Comparison of ENCODE assay signal across 17 cellular contexts in genomic region chr16:24119807-24120206, GRCh38.
A peak's percentile ranks its signal among the peaks of the same experiment; 100 is the strongest.
DNase-seq lines count a peak whose midpoint lies in the region; ATAC-seq and TF ChIP-seq lines count a peak whose summit lies in the region.
"Had no signal": no experiment of that assay in that cellular context is flagged by ENCODE, and none has a peak within 500 bp of the region (broad histone marks: within the 10 kb centered on the region; RNA-seq: fewer than 3 reads in every experiment).

No MANE protein-coding gene starts in this region.

- ATAC-seq in naive thymus-derived CD4-positive, alpha-beta T cell: no peak
- ATAC-seq in HG03342 (IDR thresholded peaks at IDR 0.05; ENCODE audit: unreplicated experiment): no peak

- no peaks in the 10 kb centered on the region for H3K79me1 ChIP-seq in neuronal stem cell (ENCODE audit: low read depth, low read length)

- no peaks in the 10 kb centered on the region for H3K9me3 ChIP-seq in naive thymus-derived CD4-positive, alpha-beta T cell (ENCODE audit: control insufficient read depth in 2 of 3, low read length in 3 of 3)
- H3K9me3 ChIP-seq in neuronal stem cell (replicated peaks in 1 of 2; ENCODE audit: control insufficient read depth in 2 of 2, insufficient read depth in 1 of 2, low read depth in 1 of 2, low read length in 2 of 2): peaks cover 0 to 3% of the 10 kb centered on the region in 2 donors
- H3K9me3 ChIP-seq: BE2C had no signal

- no peak overlapping the region for H2BK15ac ChIP-seq in neuronal stem cell (ENCODE audit: low read length)

- H3K4me2 ChIP-seq in neuronal stem cell (ENCODE audit: insufficient read depth, low read length, poor library complexity, severe bottlenecking): no peak overlapping the region

- H2AK5ac ChIP-seq in neuronal stem cell (ENCODE audit: low read depth, low read length): no peak overlapping the region

- no peak overlapping the region for H4K91ac ChIP-seq in neuronal stem cell (ENCODE audit: low read depth, low read length, poor library complexity)

- H2AFZ ChIP-seq in neuronal stem cell (ENCODE audit: low read length): no peak overlapping the region

- peaks cover 0 to 12% (median 0%) of the 10 kb centered on the region in 7 donors for H3K4me1 Mint-ChIP-seq in naive thymus-derived CD4-positive, alpha-beta T cell
- no peaks in the 10 kb centered on the region for H3K4me1 Mint-ChIP-seq in glutamatergic neuron (ENCODE audit: low read depth, unreplicated experiment)

- no peak overlapping the region for H2BK5ac ChIP-seq in neuronal stem cell (ENCODE audit: low read length)

- H3K9ac ChIP-seq in neuronal stem cell (ENCODE audit: low read depth, low read length, poor library complexity): no peak overlapping the region

- H3K18ac ChIP-seq in neuronal stem cell (ENCODE audit: low read length): no peak overlapping the region

- no peak overlapping the region for H3K4me3 Mint-ChIP-seq in naive thymus-derived CD4-positive, alpha-beta T cell
- H3K4me3 Mint-ChIP-seq in glutamatergic neuron (ENCODE audit: unreplicated experiment): no peak overlapping the region
- H3K4me3 Mint-ChIP-seq: CD4-positive, alpha-beta memory T cell; H9 had no signal

- H4K8ac ChIP-seq in neuronal stem cell (ENCODE audit: low read depth, low read length): no peak overlapping the region

- no peak overlapping the region for H2BK12ac ChIP-seq in neuronal stem cell (ENCODE audit: low read length)

- H3K9me3 Mint-ChIP-seq in naive thymus-derived CD4-positive, alpha-beta T cell: no peaks in the 10 kb centered on the region
- H3K9me3 Mint-ChIP-seq in glutamatergic neuron (ENCODE audit: unreplicated experiment): no peaks in the 10 kb centered on the region
- H3K9me3 Mint-ChIP-seq: H9 had no signal

- no peak overlapping the region for H2BK120ac ChIP-seq in neuronal stem cell (ENCODE audit: low read depth, low read length)

- peak overlapping the region; percentile 80 for H3K27ac ChIP-seq in angular gyrus (ENCODE audit: low read depth, low read length)
- peak overlapping the region; percentile 72 for H3K27ac ChIP-seq in substantia nigra (ENCODE audit: low read depth, low read length, poor library complexity, severe bottlenecking)
- no peak overlapping the region for H3K27ac ChIP-seq in naive thymus-derived CD4-positive, alpha-beta T cell (ENCODE audit: low read depth, low read length)
- no peak overlapping the region for H3K27ac ChIP-seq in neuronal stem cell (replicated peaks; ENCODE audit: low read length)
- H3K27ac ChIP-seq: C4-2B had no signal

- peaks cover 0 to 28% (median 15%) of the 10 kb centered on the region in 3 experiments for H3K36me3 ChIP-seq in naive thymus-derived CD4-positive, alpha-beta T cell (ENCODE audit: control insufficient read depth in 2 of 3, insufficient read depth in 3 of 3, low read length in 3 of 3)
- no peaks in the 10 kb centered on the region for H3K36me3 ChIP-seq in neuronal stem cell (replicated peaks in 1 of 2; ENCODE audit: control insufficient read depth in 2 of 2, insufficient read depth in 2 of 2, low read length in 2 of 2)
- H3K36me3 ChIP-seq: BE2C had no signal

- peaks cover 22 to 76% (median 49%) of the 10 kb centered on the region in 5 donors for H3K36me3 Mint-ChIP-seq in naive thymus-derived CD4-positive, alpha-beta T cell
- H3K36me3 Mint-ChIP-seq in glutamatergic neuron (ENCODE audit: unreplicated experiment): peaks cover 4% of the 10 kb centered on the region

- H3K23ac ChIP-seq in neuronal stem cell (ENCODE audit: low read depth, low read length, poor library complexity): no peak overlapping the region

- H3K27ac Mint-ChIP-seq in naive thymus-derived CD4-positive, alpha-beta T cell: no peak overlapping the region
- no peak overlapping the region for H3K27ac Mint-ChIP-seq in glutamatergic neuron (ENCODE audit: unreplicated experiment)

- H3K4me3 ChIP-seq in naive thymus-derived CD4-positive, alpha-beta T cell (ENCODE audit: low read length): no peak overlapping the region
- no peak overlapping the region for H3K4me3 ChIP-seq in neuronal stem cell (ENCODE audit: low read length in 2 of 2)

- no peak for TF ChIP-seq CTCF in glutamatergic neuron (IDR thresholded peaks at IDR 0.05; ENCODE audit: partially characterized antibody, unreplicated experiment)

- intact Hi-C loops in naive thymus-derived CD4-positive, alpha-beta T cell (cut with micrococcal nuclease): no loop called here

- POLR2A ChIA-PET in naive thymus-derived CD4-positive, alpha-beta T cell (lab: Charles Lee): no interaction called here

- no CpG with 5 or more reads among the region's 6 CpGs for WGBS in neuronal stem cell (ENCODE audit: extremely low coverage in 2 of 2, insufficient read length in 2 of 2, insufficient replicate concordance in 1 of 2), 2 donors

- no peaks in the 10 kb centered on the region for H3K4me1 ChIP-seq in naive thymus-derived CD4-positive, alpha-beta T cell (ENCODE audit: control insufficient read depth in 2 of 2, insufficient read depth in 2 of 2, low read length in 2 of 2)
- peaks cover 0 to 10% of the 10 kb centered on the region in 2 donors for H3K4me1 ChIP-seq in neuronal stem cell (ENCODE audit: control insufficient read depth in 2 of 2, insufficient read depth in 1 of 2, low read depth in 1 of 2, low read length in 2 of 2)
- H3K4me1 ChIP-seq: BE2C had no signal

- no peak overlapping the region for H3K14ac ChIP-seq in neuronal stem cell (ENCODE audit: low read length)

- no peak overlapping the region for H3K4ac ChIP-seq in neuronal stem cell (ENCODE audit: low read length)

- no peaks in the 10 kb centered on the region for H3K27me3 Mint-ChIP-seq in naive thymus-derived CD4-positive, alpha-beta T cell
- H3K27me3 Mint-ChIP-seq in glutamatergic neuron (ENCODE audit: unreplicated experiment): peaks cover 2% of the 10 kb centered on the region
- H3K27me3 Mint-ChIP-seq: CD4-positive, alpha-beta memory T cell had no signal

- CTCF ChIA-PET in naive thymus-derived CD4-positive, alpha-beta T cell (lab: Charles Lee): no interaction called here

- peak; percentile 33 for DNase-seq in globus pallidus (ENCODE audit: low spot score)
- DNase-seq in midbrain (lab: John Stamatoyannopoulos, UW): peak; percentile 33
- DNase-seq in substantia nigra (lab: John Stamatoyannopoulos, UW): no peak
- no peak for DNase-seq in naive thymus-derived CD4-positive, alpha-beta T cell
- no peak for DNase-seq in glutamatergic neuron
- no peak for DNase-seq in neuronal stem cell (ENCODE audit: low spot score)
- DNase-seq: BE2C; CD4-positive, alpha-beta memory T cell; COR-L47; DMS153; DMS79 treated with DMSO at 0.1 percent for 48 hours; EL; GOT3; H9 had no signal

- no peaks in the 10 kb centered on the region for H3K27me3 ChIP-seq in naive thymus-derived CD4-positive, alpha-beta T cell (ENCODE audit: control insufficient read depth in 2 of 2, insufficient read depth in 2 of 2, low read length in 2 of 2)
- H3K27me3 ChIP-seq in neuronal stem cell (ENCODE audit: control insufficient read depth in 3 of 3, insufficient read depth in 3 of 3, low read depth in 1 of 3, low read length in 3 of 3): peaks cover 0 to 50% (median 0%) of the 10 kb centered on the region in 3 experiments
- H3K27me3 ChIP-seq: BE2C had no signal

Comparison
In these comparisons a context has a peak if more than half of its experiments do, and no peak if none do; other contexts are left out.
1. H3K27ac ChIP-seq: peak in angular gyrus (single experiment) and substantia nigra (single experiment); none in naive thymus-derived CD4-positive, alpha-beta T cell (single experiment) and neuronal stem cell (single experiment).
2. DNase-seq: peak in globus pallidus (single experiment) and midbrain (single experiment); none in substantia nigra (0 of 49), naive thymus-derived CD4-positive, alpha-beta T cell (0 of 9), glutamatergic neuron (single experiment) and neuronal stem cell (single experiment).